13 cellular contexts compared by ENCODE assay signal in the genomic region with DNA sequence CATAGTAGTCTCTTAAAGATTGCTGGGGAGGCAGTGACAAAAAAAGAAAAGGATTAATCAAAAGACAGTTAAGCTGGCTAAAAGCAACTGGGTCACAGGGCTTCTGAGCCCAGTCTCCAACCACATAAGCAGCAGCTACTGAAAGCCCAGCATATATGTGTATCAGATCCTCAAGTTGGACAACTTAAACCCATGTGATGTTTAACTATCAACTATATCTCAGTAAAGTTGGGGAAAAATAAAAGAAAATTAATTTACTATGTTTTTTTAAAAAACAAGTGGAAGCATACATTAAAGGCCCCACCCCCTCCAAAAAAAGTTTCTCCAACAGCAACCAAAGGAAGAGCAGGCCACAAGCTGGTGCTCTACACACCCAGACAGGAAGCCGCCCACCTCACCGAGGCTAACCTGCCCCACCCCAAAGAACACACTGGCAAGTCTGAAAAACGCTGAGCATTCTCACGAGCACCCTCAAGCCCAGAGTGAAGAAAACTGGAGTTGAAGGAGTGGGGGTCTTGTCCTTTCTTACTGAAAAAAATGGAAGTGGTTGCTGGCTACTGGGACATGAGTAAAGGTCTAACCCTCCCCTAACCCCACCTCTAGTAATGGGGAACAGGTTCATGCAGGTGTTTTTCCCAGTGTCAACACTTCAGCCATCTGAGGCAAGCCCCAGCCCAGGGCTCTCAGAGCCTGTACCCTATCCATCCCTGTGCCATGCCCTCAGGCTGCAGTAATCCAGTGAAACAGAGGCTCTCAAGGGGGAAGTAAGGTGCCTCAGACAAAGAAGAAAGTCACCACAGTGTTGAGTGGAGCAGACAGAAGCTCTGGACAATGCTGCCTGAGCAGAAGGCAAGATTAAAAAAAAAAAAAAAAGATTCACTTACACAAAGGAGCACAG.
A peak's percentile ranks its signal among the peaks of the same experiment; 100 is the strongest.
DNase-seq lines count a peak whose midpoint lies in the region; ATAC-seq and TF ChIP-seq lines count a peak whose summit lies in the region.
"Had no signal": no experiment of that assay in that cellular context is flagged by ENCODE, and none has a peak within 500 bp of the region (broad histone marks: within the 10 kb centered on the region; RNA-seq: fewer than 3 reads in every experiment).

No MANE protein-coding gene starts in this region.

- peak overlapping the region; percentile 73 for H2AFZ ChIP-seq in Loucy (ENCODE audit: low read length)
- H2AFZ ChIP-seq: PC-9 had no signal

- POLR2A ChIA-PET in CD8-positive, alpha-beta memory T cell (lab: Charles Lee): no interaction called here

- H4K20me1 ChIP-seq in Loucy (ENCODE audit: insufficient read depth, low read length, poor library complexity, severe bottlenecking): no peaks in the 10 kb centered on the region

- H3K9me3 ChIP-seq in CD8-positive, alpha-beta memory T cell (ENCODE audit: low read length): no peaks in the 10 kb centered on the region
- H3K9me3 ChIP-seq in Loucy (ENCODE audit: insufficient read depth, low read depth, low read length): no peaks in the 10 kb centered on the region
- H3K9me3 ChIP-seq: BE2C had no signal

- no peak for TF ChIP-seq CTCF in Loucy (conservative IDR thresholded peaks at IDR 0.05; ENCODE audit: low read length)

- H3K4me3 ChIP-seq in CD8-positive, alpha-beta memory T cell (ENCODE audit: low read length): peak overlapping the region; percentile 33
- peak overlapping the region; percentile 54 for H3K4me3 ChIP-seq in Loucy (ENCODE audit: low read length, poor library complexity, severe bottlenecking)
- H3K4me3 ChIP-seq: PC-9 had no signal

- peaks cover 58 to 71% (median 60%) of the 10 kb centered on the region in 3 donors for H3K4me1 Mint-ChIP-seq in CD8-positive, alpha-beta memory T cell
- peaks cover 41% of the 10 kb centered on the region for H3K4me1 Mint-ChIP-seq in activated T-helper 17 cell treated with anti-CD3 and anti-CD28 coated beads, Interleukin-2, amount 50 U/mL, for 72 hours
- peaks cover 15 to 18% of the 10 kb centered on the region in 2 donors for H3K4me1 Mint-ChIP-seq in natural killer cell treated with Interleukin-12 subunit alpha and Interleukin-12 subunit beta and Interleukin-15 and Interleukin-18, amount 100 ng/mL, for 72 hours (ENCODE audit: low read depth in 2 of 2)

- H3K36me3 Mint-ChIP-seq in CD8-positive, alpha-beta memory T cell: peaks cover 0 to 8% (median 0%) of the 10 kb centered on the region in 3 donors
- H3K36me3 Mint-ChIP-seq in activated T-helper 17 cell treated with anti-CD3 and anti-CD28 coated beads, Interleukin-2, amount 50 U/mL, for 72 hours (ENCODE audit: low read depth): no peaks in the 10 kb centered on the region
- H3K36me3 Mint-ChIP-seq in natural killer cell treated with Interleukin-12 subunit alpha and Interleukin-12 subunit beta and Interleukin-15 and Interleukin-18, amount 100 ng/mL, for 72 hours: no peaks in the 10 kb centered on the region

- no peaks in the 10 kb centered on the region for H3K9me3 Mint-ChIP-seq in CD8-positive, alpha-beta memory T cell
- no peaks in the 10 kb centered on the region for H3K9me3 Mint-ChIP-seq in activated T-helper 17 cell treated with anti-CD3 and anti-CD28 coated beads, Interleukin-2, amount 50 U/mL, for 72 hours
- no peaks in the 10 kb centered on the region for H3K9me3 Mint-ChIP-seq in natural killer cell treated with Interleukin-12 subunit alpha and Interleukin-12 subunit beta and Interleukin-15 and Interleukin-18, amount 100 ng/mL, for 72 hours

- peak; percentile 39 to 71 (median 67) for DNase-seq in CD8-positive, alpha-beta memory T cell
- no peak for DNase-seq in natural killer cell treated with Interleukin-12 subunit alpha and Interleukin-12 subunit beta and Interleukin-15 and Interleukin-18, amount 100 ng/mL, for 72 hours (ENCODE audit: low spot score)
- DNase-seq in amniotic stem cell (lab: John Stamatoyannopoulos, UW): no peak
- DNase-seq in mucosa of gallbladder (ENCODE audit: low spot score): no peak
- DNase-seq in T1000 (lab: John Stamatoyannopoulos, UW): no peak
- DNase-seq: BE2C, hippocampal formation, NCI-H1105 treated with DMSO at 0.1 percent for 48 hours, PC-9 had no signal

- ATAC-seq in activated T-helper 17 cell treated with anti-CD3 and anti-CD28 coated beads, Interleukin-2, amount 50 U/mL, for 72 hours (replicated peaks): peak; percentile 90
- ATAC-seq in natural killer cell treated with Interleukin-12 subunit alpha and Interleukin-12 subunit beta and Interleukin-15 and Interleukin-18, amount 100 ng/mL, for 72 hours: peak in 1 of 2 donors; percentile 72
- no peak for ATAC-seq in HG02763 (IDR thresholded peaks at IDR 0.05; ENCODE audit: unreplicated experiment)
- ATAC-seq: activated CD4-positive, CD25-positive, alpha-beta regulatory T cell treated with anti-CD3 and anti-CD28 coated beads, Interleukin-2, amount 50 U/mL, for 24 hours had no signal

- peaks cover 44% of the 10 kb centered on the region for H3K4me1 ChIP-seq in CD8-positive, alpha-beta memory T cell (ENCODE audit: insufficient read depth, low read length)
- peaks cover 22% of the 10 kb centered on the region for H3K4me1 ChIP-seq in Loucy (ENCODE audit: insufficient read depth, low read length, poor library complexity, severe bottlenecking)
- H3K4me1 ChIP-seq: BE2C had no signal

- peak overlapping the region; percentile 70 for H3K4me2 ChIP-seq in Loucy (ENCODE audit: low read depth, low read length, poor library complexity, severe bottlenecking)
- H3K4me2 ChIP-seq: PC-9 had no signal

- H3K79me2 ChIP-seq in Loucy (ENCODE audit: insufficient read depth, low read length): no peaks in the 10 kb centered on the region

- peak overlapping the region; percentile 67 for H3K9ac ChIP-seq in Loucy (ENCODE audit: low read depth, low read length, poor library complexity, severe bottlenecking)

- no peaks in the 10 kb centered on the region for H3F3A ChIP-seq in Loucy (ENCODE audit: low read depth)

- no peaks in the 10 kb centered on the region for H3K27me3 ChIP-seq in CD8-positive, alpha-beta memory T cell (ENCODE audit: insufficient read depth, low read length, poor library complexity, severe bottlenecking)
- H3K27me3 ChIP-seq in Loucy (ENCODE audit: insufficient read depth, low read length, poor library complexity, severe bottlenecking): no peaks in the 10 kb centered on the region
- H3K27me3 ChIP-seq: BE2C had no signal

- CTCF ChIA-PET in CD8-positive, alpha-beta memory T cell (lab: Charles Lee): interaction anchor here (1.2 to 2.4 kb wide), 5 partner anchors 14 to 234 kb away, joined by 3 to 8 read pairs (median 4); no protein-coding TSS in a partner anchor

- H3K27ac ChIP-seq in CD8-positive, alpha-beta memory T cell (ENCODE audit: low read depth, low read length): no peak overlapping the region
- H3K27ac ChIP-seq: PC-9 had no signal

- H3K9me2 ChIP-seq in Loucy (replicated peaks; ENCODE audit: low read depth, low read length): no peaks in the 10 kb centered on the region

- H3K36me3 ChIP-seq in CD8-positive, alpha-beta memory T cell (ENCODE audit: insufficient read depth, low read length): no peaks in the 10 kb centered on the region
- no peaks in the 10 kb centered on the region for H3K36me3 ChIP-seq in Loucy (ENCODE audit: insufficient read depth, low read length)
- H3K36me3 ChIP-seq: BE2C had no signal

- H3K27ac Mint-ChIP-seq in CD8-positive, alpha-beta memory T cell: peak overlapping the region; percentile 48 to 99 (median 92)
- H3K27ac Mint-ChIP-seq in activated T-helper 17 cell treated with anti-CD3 and anti-CD28 coated beads, Interleukin-2, amount 50 U/mL, for 72 hours: peak overlapping the region; percentile 49
- peak overlapping the region in 1 of 2 donors; percentile 14 for H3K27ac Mint-ChIP-seq in natural killer cell treated with Interleukin-12 subunit alpha and Interleukin-12 subunit beta and Interleukin-15 and Interleukin-18, amount 100 ng/mL, for 72 hours

- H3K27me3 Mint-ChIP-seq in CD8-positive, alpha-beta memory T cell: peaks cover 0 to 7% of the 10 kb centered on the region in 2 donors
- no peaks in the 10 kb centered on the region for H3K27me3 Mint-ChIP-seq in activated T-helper 17 cell treated with anti-CD3 and anti-CD28 coated beads, Interleukin-2, amount 50 U/mL, for 72 hours
- peaks cover 0 to 2% of the 10 kb centered on the region in 2 donors for H3K27me3 Mint-ChIP-seq in natural killer cell treated with Interleukin-12 subunit alpha and Interleukin-12 subunit beta and Interleukin-15 and Interleukin-18, amount 100 ng/mL, for 72 hours

- peak overlapping the region; percentile 1 to 89 (median 77) for H3K4me3 Mint-ChIP-seq in CD8-positive, alpha-beta memory T cell
- H3K4me3 Mint-ChIP-seq in activated T-helper 17 cell treated with anti-CD3 and anti-CD28 coated beads, Interleukin-2, amount 50 U/mL, for 72 hours: peak overlapping the region; percentile 56
- peak overlapping the region; percentile 25 for H3K4me3 Mint-ChIP-seq in natural killer cell treated with Interleukin-12 subunit alpha and Interleukin-12 subunit beta and Interleukin-15 and Interleukin-18, amount 100 ng/mL, for 72 hours

Comparison
In these comparisons a context has a peak if more than half of its experiments do, and no peak if none do; other contexts are left out.
1. DNase-seq: peak in CD8-positive, alpha-beta memory T cell (5 of 5); none in natural killer cell treated with Interleukin-12 subunit alpha and Interleukin-12 subunit beta and Interleukin-15 and Interleukin-18, amount 100 ng/mL, for 72 hours (single experiment), amniotic stem cell (single experiment), mucosa of gallbladder (single experiment) and T1000 (single experiment).
2. H3K4me3 Mint-ChIP-seq: peak in every context shown above with its lines; median percentile 77 in CD8-positive, alpha-beta memory T cell; 56 in activated T-helper 17 cell treated with anti-CD3 and anti-CD28 coated beads, Interleukin-2, amount 50 U/mL, for 72 hours; 25 in natural killer cell treated with Interleukin-12 subunit alpha and Interleukin-12 subunit beta and Interleukin-15 and Interleukin-18, amount 100 ng/mL, for 72 hours.